Comparison of ENCODE assay signal across 19 cellular contexts in the genomic region with DNA sequence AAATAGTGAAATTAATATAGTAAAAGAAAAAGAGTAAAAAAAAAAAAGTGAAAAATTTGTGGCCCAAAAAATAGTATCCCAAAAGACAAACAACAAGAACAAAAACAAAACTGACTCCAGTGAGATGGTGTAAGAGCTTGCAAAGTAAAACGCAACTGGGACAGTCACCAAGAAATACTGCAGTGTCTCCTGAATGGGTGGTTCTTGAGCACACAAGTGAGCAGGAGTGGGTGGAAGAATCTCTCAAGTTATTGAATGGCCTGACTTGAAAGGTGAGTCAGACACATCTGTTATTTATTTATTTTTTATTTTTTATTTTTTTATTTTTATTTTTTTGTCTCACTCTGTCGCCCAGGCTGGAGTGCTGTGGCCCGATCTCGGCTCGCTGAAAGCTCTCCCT. TPM values are rescaled to one million over a fixed set of nuclear protein-coding genes. Genes with fewer than 3 reads are reported as not detected.
DNase-seq lines count a peak whose midpoint lies in the region; ATAC-seq and TF ChIP-seq lines count a peak whose summit lies in the region.
"Had no signal": no experiment of that assay in that cellular context is flagged by ENCODE, and none has a peak within 500 bp of the region (broad histone marks: within the 10 kb centered on the region; RNA-seq: fewer than 3 reads in every experiment).

No MANE protein-coding gene starts in this region.

- no peak overlapping the region for H3K9ac ChIP-seq in BLaER1

- H3K4me2 ChIP-seq in BLaER1 (peak overlapping the region; percentile 78; the same call in 1 of the 2 replicates), GM23338 (peak overlapping the region; percentile 90)

- peaks cover 66% of the 10 kb centered on the region for H3K79me2 ChIP-seq in GM23338 (replicated peaks; ENCODE audit: insufficient read depth)

- H3K4me3 ChIP-seq in BLaER1 (0 out of 2 replicates have a peak overlapping the region, but pooled peaks have one; percentile 86), GM23338 (peak overlapping the region; percentile 95)
- H3K4me3 ChIP-seq: lung, MG63 had no signal

- H3K27ac Mint-ChIP-seq in GM23338 = no peak overlapping the region
- peak overlapping the region; percentile 94 for H3K27ac Mint-ChIP-seq in central memory CD8-positive, alpha-beta T cell (ENCODE audit: low read depth)
- no peak overlapping the region for H3K27ac Mint-ChIP-seq in activated CD8-positive, alpha-beta memory T cell treated with anti-CD3 and anti-CD28 coated beads, Interleukin-2, amount 10 ng/mL, durations not matched to agents 7 days and 5 days

- H3K36me3 Mint-ChIP-seq in GM23338 (ENCODE audit: low read depth) = peaks cover 54% of the 10 kb centered on the region
- peaks cover 22% of the 10 kb centered on the region for H3K36me3 Mint-ChIP-seq in central memory CD8-positive, alpha-beta T cell (ENCODE audit: insufficient read depth)
- peaks cover 64% of the 10 kb centered on the region for H3K36me3 Mint-ChIP-seq in activated CD8-positive, alpha-beta memory T cell treated with anti-CD3 and anti-CD28 coated beads, Interleukin-2, amount 10 ng/mL, durations not matched to agents 7 days and 5 days

- H2AFZ ChIP-seq in GM23338 = no peak overlapping the region

- no peak for ATAC-seq in GM23338
- no peak for ATAC-seq in central memory CD8-positive, alpha-beta T cell (replicated peaks; ENCODE audit: extremely low read depth, poor library complexity, severe bottlenecking)
- ATAC-seq in GM18867 (IDR thresholded peaks at IDR 0.05; ENCODE audit: unreplicated experiment) = no peak
- no peak for ATAC-seq in activated CD8-positive, alpha-beta memory T cell treated with anti-CD3 and anti-CD28 coated beads, Interleukin-2, amount 10 ng/mL, durations not matched to agents 7 days and 5 days
- ATAC-seq: HCT116 had no signal

- peaks cover 1% of the 10 kb centered on the region for H3K27me3 Mint-ChIP-seq in GM23338 (ENCODE audit: insufficient read depth, low read depth, poor library complexity)
- no peaks in the 10 kb centered on the region for H3K27me3 Mint-ChIP-seq in central memory CD8-positive, alpha-beta T cell
- no peaks in the 10 kb centered on the region for H3K27me3 Mint-ChIP-seq in activated CD8-positive, alpha-beta memory T cell treated with anti-CD3 and anti-CD28 coated beads, Interleukin-2, amount 10 ng/mL, durations not matched to agents 7 days and 5 days

- peaks cover 82% of the 10 kb centered on the region for H3K9me3 ChIP-seq in BLaER1
- H3K9me3 ChIP-seq: MG63, sigmoid colon had no signal

- H3K9me2 ChIP-seq in GM23338 (ENCODE audit: insufficient read depth) = no peaks in the 10 kb centered on the region

- DNase-seq in GM23338 (ENCODE audit: low spot score) (no peak), myocyte (ENCODE audit: low read depth) (peak; percentile 2), MV-4-11 (lab: John Stamatoyannopoulos, UW) (no peak)
- no peak for DNase-seq in central memory CD8-positive, alpha-beta T cell (ENCODE audit: low spot score in 2 of 2)
- no peak for DNase-seq in activated CD8-positive, alpha-beta memory T cell treated with anti-CD3 and anti-CD28 coated beads, Interleukin-2, amount 10 ng/mL, durations not matched to agents 7 days and 5 days
- DNase-seq: activated CD4-positive, alpha-beta T cell treated with anti-CD3 and anti-CD28 coated beads for 1 hour; AML-193; central memory CD4-positive, alpha-beta T cell; DMS153; MG63; NCI-H187 treated with DMSO at 0.1 percent for 48 hours; NCI-H446; occipital lobe; SHP77; sigmoid colon had no signal

- 0 out of 2 replicates have a peak, but pooled peaks cover 6% of the 10 kb centered on the region for H4K20me1 ChIP-seq in BLaER1
- peaks cover 8% of the 10 kb centered on the region; the same call in 1 of the 2 replicates for H4K20me1 ChIP-seq in GM23338 (replicated peaks; ENCODE audit: insufficient read depth)

- no peaks in the 10 kb centered on the region for H3F3A ChIP-seq in GM23338 (replicated peaks; ENCODE audit: low read depth)

- H3K27me3 ChIP-seq in BLaER1 = no peaks in the 10 kb centered on the region
- no peaks in the 10 kb centered on the region for H3K27me3 ChIP-seq in GM23338 (ENCODE audit: insufficient read depth)
- H3K27me3 ChIP-seq: MG63, sigmoid colon had no signal

- H3K4me1 ChIP-seq in BLaER1 = peaks cover 8% of the 10 kb centered on the region
- peaks cover 6% of the 10 kb centered on the region for H3K4me1 ChIP-seq in GM23338 (ENCODE audit: insufficient read depth)

- TF ChIP-seq CTCF in GM23338 (conservative IDR thresholded peaks at IDR 0.05; ENCODE audit: low read depth in 2 of 2) = no peak

- H3K36me3 ChIP-seq in BLaER1 (peaks cover 57% of the 10 kb centered on the region), GM23338 (ENCODE audit: insufficient read depth) (peaks cover 19% of the 10 kb centered on the region)

- H3K4me3 Mint-ChIP-seq in GM23338 = peak overlapping the region; percentile 99; the same call in 2 of the 3 replicates
- peak overlapping the region; percentile 93 for H3K4me3 Mint-ChIP-seq in central memory CD8-positive, alpha-beta T cell
- no peak overlapping the region for H3K4me3 Mint-ChIP-seq in activated CD8-positive, alpha-beta memory T cell treated with anti-CD3 and anti-CD28 coated beads, Interleukin-2, amount 10 ng/mL, durations not matched to agents 7 days and 5 days

- H3K9me3 Mint-ChIP-seq in GM23338 = peaks cover 3% of the 10 kb centered on the region; the same call in 2 of the 3 replicates
- no peaks in the 10 kb centered on the region for H3K9me3 Mint-ChIP-seq in central memory CD8-positive, alpha-beta T cell
- H3K9me3 Mint-ChIP-seq in activated CD8-positive, alpha-beta memory T cell treated with anti-CD3 and anti-CD28 coated beads, Interleukin-2, amount 10 ng/mL, durations not matched to agents 7 days and 5 days (ENCODE audit: low read depth) = peaks cover 17% of the 10 kb centered on the region

- CTCF ChIA-PET in activated CD8-positive, alpha-beta memory T cell treated with anti-CD3 and anti-CD28 coated beads, Interleukin-2, amount 10 ng/mL, durations not matched to agents 7 days and 5 days (lab: Charles Lee) = no interaction called here

- H3K27ac ChIP-seq in BLaER1 = no peak overlapping the region
- H3K27ac ChIP-seq in GM23338 (ENCODE audit: low read depth) = no peak overlapping the region
- H3K27ac ChIP-seq: sigmoid colon had no signal

- no peaks in the 10 kb centered on the region for H3K4me1 Mint-ChIP-seq in GM23338
- H3K4me1 Mint-ChIP-seq in central memory CD8-positive, alpha-beta T cell = peaks cover 60% of the 10 kb centered on the region
- H3K4me1 Mint-ChIP-seq in activated CD8-positive, alpha-beta memory T cell treated with anti-CD3 and anti-CD28 coated beads, Interleukin-2, amount 10 ng/mL, durations not matched to agents 7 days and 5 days = peaks cover 16% of the 10 kb centered on the region

TF ChIP-seq in GM23338, 12 proteins besides CTCF, POLR2A, EP300 and RAD21 (continues in another document):
- TF ChIP-seq STAT1 (IDR thresholded peaks at IDR 0.05; ENCODE audit: unreplicated experiment) = no peak

RNA-seq across cellular contexts. Expression of a gene that starts 1.9 kb away (rescaled TPM):
- 60.7 and 63.4 TPM in 2 replicates for total RNA-seq in GM23338 (2014; rRNA removed; shearing (Covaris generic))
- 22.0 and 28.7 TPM in 2 replicates for polyA plus RNA-seq in GM23338 (2016; fragmentation: Nextera tagmentation; extraction: Ambion mirVana)
- 10.8 and 12.3 TPM in 2 replicates for total RNA-seq in myocyte
- polyA plus RNA-seq in myocyte (2012) = 9.0 TPM
- 10 to 100 TPM in 1 of 2 experiments, 1 to 10 TPM in 1; 9.0 to 18.6 TPM for total RNA-seq in activated CD8-positive, alpha-beta memory T cell treated with anti-CD3 and anti-CD28 coated beads, Interleukin-2, amount 10 ng/mL, durations not matched to agents 7 days and 5 days

RNA-seq across cellular contexts. Expression of a gene that starts 40.1 kb away (rescaled TPM):
- 137 and 138 TPM in 2 replicates for total RNA-seq in GM23338 (2014; rRNA removed; shearing (Covaris generic))
- 138 and 151 TPM in 2 replicates for polyA plus RNA-seq in GM23338 (2016; fragmentation: Nextera tagmentation; extraction: Ambion mirVana)
- 8.4 and 13.7 TPM in 2 replicates for total RNA-seq in myocyte
- polyA plus RNA-seq in myocyte (2012) = 8.6 TPM
- 10 to 100 TPM; 12.6 to 13.2 TPM for total RNA-seq in activated CD8-positive, alpha-beta memory T cell treated with anti-CD3 and anti-CD28 coated beads, Interleukin-2, amount 10 ng/mL, durations not matched to agents 7 days and 5 days
